Comparison of ENCODE assay signal across 9 cellular contexts in genomic region chr16:4426722-4427372, GRCh38. TPM values are rescaled to one million over a fixed set of nuclear protein-coding genes. Genes with fewer than 3 reads are reported as not detected.
DNase-seq lines count a peak whose midpoint lies in the region; ATAC-seq, FAIRE-seq and TF ChIP-seq lines count a peak whose summit lies in the region.
"Had no signal": no experiment of that assay in that cellular context is flagged by ENCODE, and none has a peak within 500 bp of the region (broad histone marks: within the 10 kb centered on the region; RNA-seq: fewer than 3 reads in every experiment).

No MANE protein-coding gene starts in this region.

- TF ChIP-seq CTCF in Calu3 (IDR thresholded peaks at IDR 0.05; ENCODE audit: unreplicated experiment) (no peak), PC-9 (conservative IDR thresholded peaks at IDR 0.05) (no peak), epithelial cell of esophagus (IDR thresholded peaks at IDR 0.05; ENCODE audit: insufficient read depth, low read depth, low read length, missing control alignments) (no peak), pancreas (IDR thresholded peaks at IDR 0.05) (no peak)

- POLR2A ChIA-PET in PC-9 (lab: Charles Lee; ENCODE audit: unreplicated experiment) = no interaction called here

- H2AFZ ChIP-seq in PC-9 = no peak overlapping the region

- DNase-seq in Calu3 (no peak), PC-9 (no peak), epithelial cell of esophagus (ENCODE audit: low read depth) (no peak), pancreas (peak in 1 of 6 donors; percentile 13), DMS 273 (lab: John Stamatoyannopoulos, UW; ENCODE audit: unreplicated experiment) (no peak), foreskin melanocyte (no peak)
- DNase-seq: stimulated activated CD4-positive, alpha-beta T cell treated with anti-CD3 and anti-CD28 coated beads, Interleukin-2, amount 100 ng/mL, for 48 hours had no signal

- H3K9me2 ChIP-seq in PC-9 (ENCODE audit: insufficient read depth) = no peaks in the 10 kb centered on the region

- peak overlapping the region; percentile 94 for H3K4me2 ChIP-seq in PC-9

- H3K4me1 ChIP-seq in PC-9 (replicated peaks; ENCODE audit: insufficient read depth) (peaks cover 12% of the 10 kb centered on the region), pancreas (peaks cover 10 to 14% (median 13%) of the 10 kb centered on the region in 3 donors)

- H4K20me1 ChIP-seq in PC-9 (ENCODE audit: insufficient read depth) = peaks cover 25% of the 10 kb centered on the region

- no peaks in the 10 kb centered on the region for H3K27me3 Mint-ChIP-seq in Calu3 (ENCODE audit: unreplicated experiment)

- intact Hi-C loops in Calu3 (cut with micrococcal nuclease; ENCODE audit: unreplicated experiment) = no loop called here
- intact Hi-C loops in PC-9 (cut with micrococcal nuclease; ENCODE audit: unreplicated experiment) = no loop called here
- intact Hi-C loops in pancreas (cut with DNase I) = no loop called here

- H3K27ac ChIP-seq in PC-9 (peak overlapping the region; percentile 95), pancreas (no peak overlapping the region)

- H3K27ac Mint-ChIP-seq in Calu3 (ENCODE audit: unreplicated experiment) = peak overlapping the region; percentile 99

- BruUV-seq in Calu3 (replicated peaks; lab: Mats Ljungman, UMichigan) = TSS peak; percentile 61
- BruUV-seq in PC-9 (replicated peaks; lab: Mats Ljungman, UMichigan) = TSS peak; percentile 48

- no peaks in the 10 kb centered on the region for H3K9me3 ChIP-seq in PC-9 (ENCODE audit: insufficient read depth, low read depth)
- H3K9me3 ChIP-seq in pancreas = no peaks in the 10 kb centered on the region

- H3K27me3 ChIP-seq in PC-9 (ENCODE audit: insufficient read depth, low read depth) (no peaks in the 10 kb centered on the region), pancreas (no peaks in the 10 kb centered on the region)

- H3K79me2 ChIP-seq in PC-9 (ENCODE audit: low read depth) = peaks cover 66% of the 10 kb centered on the region

- H3K36me3 ChIP-seq in PC-9 (ENCODE audit: low read depth) (peaks cover 5% of the 10 kb centered on the region), pancreas (peaks cover 0 to 8% (median 3%) of the 10 kb centered on the region in 3 donors)

- no peak for FAIRE-seq in pancreas (lab: Jason Lieb, UNC)

- peaks cover 17% of the 10 kb centered on the region; the same call in 1 of the 2 replicates for H3F3A ChIP-seq in PC-9 (ENCODE audit: insufficient read depth, low read depth)

- CTCF ChIA-PET in Calu3 (lab: Charles Lee) (no interaction called here), PC-9 (lab: Charles Lee) (no interaction called here)

- peak overlapping the region; percentile 98 for H3K4me3 Mint-ChIP-seq in Calu3 (ENCODE audit: low read depth, unreplicated experiment)

- peaks cover 64% of the 10 kb centered on the region for H3K36me3 Mint-ChIP-seq in Calu3 (ENCODE audit: insufficient read depth, unreplicated experiment)

- WGBS in pancreas, 2 donors = 80 to 85% methylated on average over 12 of the region's 12 CpGs

- H3K4me3 ChIP-seq in PC-9 = peak overlapping the region; percentile 80
- H3K4me3 ChIP-seq in epithelial cell of esophagus (ENCODE audit: low read length) = peak overlapping the region; percentile 85
- peak overlapping the region in 3 of 4 donors; percentile 68 to 98 (median 98) for H3K4me3 ChIP-seq in pancreas

- no peaks in the 10 kb centered on the region for H3K9me3 Mint-ChIP-seq in Calu3 (ENCODE audit: low read depth, unreplicated experiment)

- ATAC-seq in pancreas (no peak), GM21528 (IDR thresholded peaks at IDR 0.05; ENCODE audit: low FRiP score, unreplicated experiment) (no peak), HG03095 (IDR thresholded peaks at IDR 0.05; ENCODE audit: unreplicated experiment) (no peak)

- peaks cover 19% of the 10 kb centered on the region for H3K4me1 Mint-ChIP-seq in Calu3 (ENCODE audit: low read depth, unreplicated experiment)

RNA-seq across cellular contexts. Expression of gene DNAJA3, which starts 1.2 kb away (rescaled TPM):
- total RNA-seq in Calu3 (2022) = 93.1 and 99.2 TPM in 2 replicates
- 58.9 and 66.5 TPM in 2 replicates for total RNA-seq in PC-9 (2021)
- total RNA-seq in pancreas = 10 to 100 TPM; 21.0 to 33.7 (median 21.5) TPM
- polyA plus RNA-seq in pancreas = 10 to 100 TPM; 20.3 to 23.0 TPM

RNA-seq across cellular contexts. Expression of gene CORO7, which starts 10.5 kb away (rescaled TPM):
- total RNA-seq in Calu3 (2022) (49.7 and 51.0 TPM in 2 replicates), PC-9 (2021) (42.1 and 55.4 TPM in 2 replicates), pancreas (10 to 100 TPM in 4 of 6 donors, 1 to 10 TPM in 2; 8.4 to 21.4 (median 14.2) TPM)
- 10 to 100 TPM; 26.7 to 29.6 TPM for polyA plus RNA-seq in pancreas

RNA-seq across cellular contexts. Expression of gene NMRAL1, which starts 47.6 kb away (rescaled TPM):
- 101 and 118 TPM in 2 replicates for total RNA-seq in Calu3 (2022)
- total RNA-seq in PC-9 (2021) = 118 and 141 TPM in 2 replicates
- total RNA-seq in pancreas = 10 to 100 TPM; 21.9 to 40.0 (median 24.3) TPM
- 10 to 100 TPM; 74.9 to 84.7 TPM for polyA plus RNA-seq in pancreas

RNA-seq across cellular contexts. Expression of gene HMOX2, which starts 49.4 kb away (rescaled TPM):
- 79.2 and 103 TPM in 2 replicates for total RNA-seq in Calu3 (2022)
- total RNA-seq in PC-9 (2021) = 68.1 and 69.5 TPM in 2 replicates
- 10 to 100 TPM; 12.8 to 22.0 (median 18.5) TPM for total RNA-seq in pancreas
- polyA plus RNA-seq in pancreas = 10 to 100 TPM; 18.9 to 29.6 TPM

RNA-seq across cellular contexts. Expression of gene VASN, which starts 55.2 kb away (rescaled TPM):
- total RNA-seq in Calu3 (2022) (18.1 and 22.4 TPM in 2 replicates), PC-9 (2021) (45.3 and 49.8 TPM in 2 replicates), pancreas (10 to 100 TPM in 1 of 6 donors, 1 to 10 TPM in 5; 3.1 to 10.1 (median 7.9) TPM)
- 10 to 100 TPM in 1 of 2 donors, 1 to 10 TPM in 1; 9.0 to 14.8 TPM for polyA plus RNA-seq in pancreas
